ENCODE assay signal across 19 cellular contexts in genomic region chr18:5214583-5215351, GRCh38. TPM values are rescaled to one million over a fixed set of nuclear protein-coding genes. Genes with fewer than 3 reads are reported as not detected.
"Had no signal": no experiment of that assay in that cellular context is flagged by ENCODE, and none has a peak within 500 bp of the region (broad histone marks: within the 10 kb centered on the region; RNA-seq: fewer than 3 reads in every experiment).

No MANE protein-coding gene starts in this region.

- H3K27ac Mint-ChIP-seq: endodermal cell; natural killer cell treated with Interleukin-12 subunit alpha and Interleukin-12 subunit beta and Interleukin-15 and Interleukin-18, amount 100 ng/mL, for 72 hours had no signal

- H3K4me3 Mint-ChIP-seq: endodermal cell; natural killer cell treated with Interleukin-12 subunit alpha and Interleukin-12 subunit beta and Interleukin-15 and Interleukin-18, amount 100 ng/mL, for 72 hours had no signal

- ATAC-seq: mucosa of descending colon; natural killer cell treated with Interleukin-12 subunit alpha and Interleukin-12 subunit beta and Interleukin-15 and Interleukin-18, amount 100 ng/mL, for 72 hours had no signal

- H3K4me3 ChIP-seq: lower lobe of right lung, mucosa of descending colon, right atrium auricular region, tibial artery, uterus had no signal

- H3K9me3 Mint-ChIP-seq: endodermal cell had no signal

- DNase-seq: activated CD4-positive, alpha-beta T cell treated with anti-CD3 and anti-CD28 coated beads for 4 hours; activated naive CD4-positive, alpha-beta T cell treated with anti-CD3 and anti-CD28 coated beads, Interleukin-2, amount 50 U/mL, for 16 hours; anterior cingulate cortex; endodermal cell; lower lobe of right lung; mucosa of descending colon; nucleus accumbens; small intestine; SW 1271; T1000; tibial artery; uterus had no signal

- H3K36me3 Mint-ChIP-seq: natural killer cell treated with Interleukin-12 subunit alpha and Interleukin-12 subunit beta and Interleukin-15 and Interleukin-18, amount 100 ng/mL, for 72 hours had no signal

- H3K27me3 ChIP-seq: right atrium auricular region, tibial artery, uterus had no signal

- H3K9me3 ChIP-seq: lower lobe of right lung, mucosa of descending colon, right atrium auricular region, tibial artery, uterus had no signal

- H3K36me3 ChIP-seq: lower lobe of right lung, right atrium auricular region, tibial artery, uterus had no signal

RNA-seq across cellular contexts. Expression of gene AKAIN1, which starts 17.7 kb away (rescaled TPM):
- total RNA-seq: activated CD8-positive, alpha-beta memory T cell treated with anti-CD3 and anti-CD28 coated beads for 36 hours; chondrocyte; dermis microvascular lymphatic vessel endothelial cell; endodermal cell; glomerular endothelial cell; lower lobe of right lung; mucosa of descending colon; natural killer cell treated with Interleukin-12 subunit alpha and Interleukin-12 subunit beta and Interleukin-15 and Interleukin-18, amount 100 ng/mL, for 72 hours; posterior vena cava; right atrium auricular region; uterus had no signal
